8 cellular contexts compared by ENCODE assay signal in genomic region chr4:10013722-10014121, GRCh38. TPM values are rescaled to one million over a fixed set of nuclear protein-coding genes. Genes with fewer than 3 reads are reported as not detected.
DNase-seq lines count a peak whose midpoint lies in the region; ATAC-seq, FAIRE-seq and TF ChIP-seq lines count a peak whose summit lies in the region.

No MANE protein-coding gene starts in this region.

- no peak overlapping the region for H3K4me3 ChIP-seq in AG04450 (ENCODE audit: low read depth, low read length)

- POLR2A ChIA-PET in AG04450 (lab: Yijun Ruan, JAX), result no interaction called here

- no peaks in the 10 kb centered on the region for H3K9me3 ChIP-seq in AG04450 (ENCODE audit: control insufficient read depth, insufficient read depth, low read length)

- peak; percentile 44 for TF ChIP-seq CTCF in AG04450 (IDR thresholded peaks at IDR 0.05; ENCODE audit: low read depth, low read length)

- H3K27ac ChIP-seq in AG04450 (ENCODE audit: low read depth, low read length), result no peak overlapping the region

- DNase-seq in AG04450 (ENCODE audit: low read depth, low spot score) (no peak), GM12891 (ENCODE audit: insufficient read length, low spot score) (no peak), NCI-H82 (lab: John Stamatoyannopoulos, UW) (peak; percentile 73), astrocyte of the hippocampus (ENCODE audit: low read depth, low spot score) (peak; percentile 41), left colon (peak; percentile 61 to 86)
- no peak for DNase-seq in activated effector memory CD4-positive, alpha-beta T cell treated with Interleukin-2 at 50 U/mL for 16 hours

- CTCF ChIA-PET in AG04450 (lab: Charles Lee), result interaction anchor here (0.7 to 2.9 kb wide), 8 partner anchors 9 to 482 kb away, joined by 3 to 11 read pairs (median 4); no protein-coding TSS in a partner anchor

- H3K27me3 ChIP-seq in AG04450 (ENCODE audit: control insufficient read depth, insufficient read depth, low read length), result peaks cover 2% of the 10 kb centered on the region

- TF ChIP-seq POLR2A in GM12891 (IDR thresholded peaks at IDR 0.05; ENCODE audit: low read depth, low read length), result no peak

- ATAC-seq in HG03095 (IDR thresholded peaks at IDR 0.05; ENCODE audit: unreplicated experiment), result peak; percentile 53
- peak; percentile 86 for ATAC-seq in left colon
- no peak for ATAC-seq in HG03135 (IDR thresholded peaks at IDR 0.05; ENCODE audit: unreplicated experiment)

- intact Hi-C loops in left colon (cut with DNase I, micrococcal nuclease), result loop anchor here in 1 of 2 donors (10.0 kb wide), 1 partner anchor 249 kb away; no protein-coding TSS in a partner anchor

- peak; percentile 83 for FAIRE-seq in GM12891 (lab: Jason Lieb, UNC)

TF ChIP-seq in GM12891, 5 proteins besides CTCF, POLR2A, EP300 and RAD21:
- TF ChIP-seq POLR2AphosphoS5 (IDR thresholded peaks at IDR 0.05; ENCODE audit: low read depth, low read length) (no peak), TAF1 (IDR thresholded peaks at IDR 0.05; ENCODE audit: low read depth, low read length) (no peak), SPI1 (IDR thresholded peaks at IDR 0.05; ENCODE audit: low read depth, low read length) (no peak), PAX5 (IDR thresholded peaks at IDR 0.05; ENCODE audit: insufficient read depth, low read length, severe bottlenecking) (no peak), POU2F2 (IDR thresholded peaks at IDR 0.05; ENCODE audit: low read depth, low read length) (no peak)

RNA-seq across cellular contexts. Expression of gene SLC2A9, which starts 7.6 kb away (rescaled TPM):
- polyA plus RNA-seq in AG04450 (2011; rRNA removed), result 2.4 and 3.0 TPM in 2 replicates
- polyA minus RNA-seq in AG04450 (2011; rRNA and poly(A)+ RNA removed), result 4.9 and 5.0 TPM in 2 replicates
- 0.56 TPM for polyA plus RNA-seq in GM12891 (2012; ENCODE audit: low read depth, missing spikeins)
- 1 to 10 TPM; 5.1 to 5.2 TPM for total RNA-seq in left colon

Comparison
In these comparisons a context has a peak if more than half of its experiments do, and no peak if none do; other contexts are left out.
1. DNase-seq: peak in NCI-H82 (single experiment), astrocyte of the hippocampus (single experiment) and left colon (2 of 2); none in AG04450 (single experiment), GM12891 (single experiment) and activated effector memory CD4-positive, alpha-beta T cell treated with Interleukin-2 at 50 U/mL for 16 hours (single experiment).